8 cellular contexts compared by ENCODE assay signal in genomic region chr2:172086349-172087190, GRCh38. TPM values are rescaled to one million over a fixed set of nuclear protein-coding genes. Genes with fewer than 3 reads are reported as not detected.
DNase-seq lines count a peak whose midpoint lies in the region; ATAC-seq and TF ChIP-seq lines count a peak whose summit lies in the region.

No MANE protein-coding gene starts in this region.

- DNase-seq in Right ventricle myocardium inferior (ENCODE audit: missing footprints) (peak; percentile 66), cardiac septum (ENCODE audit: low spot score) (no peak), Panc1 (ENCODE audit: low read depth, low spot score) (no peak), mucosa of descending colon (peak in 2 of 3 donors; percentile 62 to 67), hippocampal formation (lab: John Stamatoyannopoulos, UW) (no peak)

- TF ChIP-seq CTCF in Panc1 (IDR thresholded peaks at IDR 0.05) (no peak; the same call in 1 of the 2 replicates), brain (conservative IDR thresholded peaks at IDR 0.05) (peak in 1 of 2 experiments; percentile 45), mucosa of descending colon (IDR thresholded peaks at IDR 0.05) (no peak)

- intact Hi-C loops in Right ventricle myocardium inferior (cut with DNase I), result no loop called here
- intact Hi-C loops in cardiac septum (cut with DNase I), result loop anchor here (10.0 kb wide), 1 partner anchor 162 kb away; the partner anchor contains the start of gene HAT1
- intact Hi-C loops in Panc1 (cut with micrococcal nuclease; ENCODE audit: unreplicated experiment), result no loop called here
- intact Hi-C loops in mucosa of descending colon (cut with DNase I, micrococcal nuclease), result no loop called here

- CTCF ChIA-PET in Panc1 (lab: Charles Lee), result interaction anchor here (1.0 to 1.3 kb wide), 2 partner anchors 9 to 12 kb away, joined by 4 to 5 read pairs; no protein-coding TSS in a partner anchor

- POLR2A ChIA-PET in Panc1 (lab: Charles Lee), result no interaction called here

- no peak for ATAC-seq in Right ventricle myocardium inferior
- 0 out of 2 replicates have a peak, but pooled peaks have one; percentile 13 for ATAC-seq in Panc1
- peak; percentile 64 for ATAC-seq in mucosa of descending colon
- no peak for ATAC-seq in HG03521 (IDR thresholded peaks at IDR 0.05; ENCODE audit: unreplicated experiment)
- ATAC-seq in GM21447 (IDR thresholded peaks at IDR 0.05; ENCODE audit: unreplicated experiment), result no peak

- H3K36me3 ChIP-seq in Panc1 (ENCODE audit: control insufficient read depth, insufficient read depth, low read length) (no peaks in the 10 kb centered on the region), mucosa of descending colon (ENCODE audit: low read depth) (no peaks in the 10 kb centered on the region)

- peak overlapping the region; percentile 67 to 73 for H3K4me3 ChIP-seq in Panc1 (ENCODE audit: low read depth in 2 of 2, low read length in 2 of 2)
- no peak overlapping the region for H3K4me3 ChIP-seq in mucosa of descending colon

- H3K27me3 ChIP-seq in Panc1 (ENCODE audit: control insufficient read depth, insufficient read depth, low read length), result no peaks in the 10 kb centered on the region

- in situ Hi-C loops in Panc1 (cut with HindIII; ENCODE audit: low pct_unique_long_range_greater_than_20kb, low sequenced_read_pairs), result no loop called here

- H3K9me3 ChIP-seq in Panc1 (ENCODE audit: control insufficient read depth, insufficient read depth, low read depth, low read length) (no peaks in the 10 kb centered on the region), mucosa of descending colon (no peaks in the 10 kb centered on the region)

- H3K4me1 ChIP-seq in Panc1 (ENCODE audit: control insufficient read depth, insufficient read depth, low read length), result peaks cover 3% of the 10 kb centered on the region
- H3K4me1 ChIP-seq in mucosa of descending colon (ENCODE audit: low read depth), result peaks cover 30% of the 10 kb centered on the region

- peaks cover 64% of the 10 kb centered on the region for H3K4me1 Mint-ChIP-seq in brain

- H3K4me3 Mint-ChIP-seq in brain, result peak overlapping the region; percentile 82 to 94 (median 91)

- BruUV-seq in Panc1 (replicated peaks; lab: Mats Ljungman, UMichigan), result no TSS peak

- H3K36me3 Mint-ChIP-seq in brain, result peaks cover 34% of the 10 kb centered on the region

- H3K27ac ChIP-seq in Panc1 (ENCODE audit: low read length), result peak overlapping the region; percentile 77

- H3K27me3 Mint-ChIP-seq in brain, result peaks cover 68% of the 10 kb centered on the region

- peaks cover 0 to 9% (median 4%) of the 10 kb centered on the region in 5 experiments for H3K9me3 Mint-ChIP-seq in brain

- peak overlapping the region in 3 of 5 experiments; percentile 20 to 98 (median 95) for H3K27ac Mint-ChIP-seq in brain

RNA-seq across cellular contexts. Expression of gene DLX1, which starts 1.3 kb away (rescaled TPM):
- total RNA-seq in Right ventricle myocardium inferior (not detected), cardiac septum (not detected), Panc1 (2021; ENCODE audit: unreplicated experiment) (3.5 TPM), mucosa of descending colon (under 1 TPM; 0.14 to 0.79 (median 0.58) TPM)
- 2.7 TPM for polyA plus RNA-seq in Panc1 (2012; ENCODE audit: insufficient read length)
- polyA plus RNA-seq in brain (ENCODE audit: insufficient read depth, low read depth, low replicate concordance), result 0.63 TPM

RNA-seq across cellular contexts. Expression of gene DLX2, which starts 16.1 kb away (rescaled TPM):
- total RNA-seq in Right ventricle myocardium inferior (not detected), cardiac septum (not detected), Panc1 (2021; ENCODE audit: unreplicated experiment) (4.4 TPM), mucosa of descending colon (under 1 TPM in 1 of 3 donors, not detected in 2; 0.35 TPM)
- polyA plus RNA-seq in Panc1 (2012; ENCODE audit: insufficient read length), result 1.7 TPM
- polyA plus RNA-seq in brain (ENCODE audit: insufficient read depth, low read depth, low replicate concordance), result 0.17 TPM

Comparison
In these comparisons a context has a peak if more than half of its experiments do, and no peak if none do; other contexts are left out.
1. DNase-seq: peak in Right ventricle myocardium inferior (single experiment) and mucosa of descending colon (2 of 3); none in cardiac septum (single experiment), Panc1 (single experiment) and hippocampal formation (0 of 2).
2. ATAC-seq: peak in Panc1 (single experiment) and mucosa of descending colon (single experiment); none in Right ventricle myocardium inferior (single experiment), HG03521 (single experiment) and GM21447 (single experiment).